ENCODE assay signal across 30 cellular contexts in the genomic region with DNA sequence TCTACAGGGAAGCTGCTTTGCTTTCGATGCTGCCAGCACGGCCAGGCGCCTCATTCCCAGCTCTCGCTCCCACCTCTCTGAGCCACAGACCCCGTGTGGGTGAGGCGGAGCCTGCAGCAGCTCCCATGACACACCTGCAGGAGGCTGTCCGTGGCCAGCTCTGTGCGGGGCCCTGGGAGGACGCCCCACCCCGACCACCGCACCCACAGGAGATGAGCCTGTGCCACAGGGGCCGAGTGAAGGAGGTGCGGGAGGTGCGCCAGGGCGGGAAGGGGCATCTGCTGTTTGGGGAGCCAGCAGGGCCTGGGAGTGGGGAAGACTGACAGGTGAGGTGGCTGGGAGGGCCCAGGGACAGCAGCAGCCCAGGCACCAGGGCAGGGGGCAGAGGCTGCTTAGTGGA.
"Had no signal": no experiment of that assay in that cellular context is flagged by ENCODE, and none has a peak within 500 bp of the region (broad histone marks: within the 10 kb centered on the region; RNA-seq: fewer than 3 reads in every experiment).

No MANE protein-coding gene starts in this region.

- DNase-seq: activated CD4-positive, alpha-beta T cell treated with anti-CD3 and anti-CD28 coated beads for 48 hours; activated CD4-positive, alpha-beta T cell treated with anti-CD3 and anti-CD28 coated beads, Interleukin-2, amount 50 U/mL, for 1 hour; activated CD4-positive, alpha-beta T cell treated with anti-CD3 and anti-CD28 coated beads, Interleukin-2, amount 50 U/mL, for 48 hours; activated CD8-positive, alpha-beta memory T cell treated with anti-CD3 and anti-CD28 coated beads for 24 hours; activated CD8-positive, alpha-beta T cell treated with anti-CD3 and anti-CD28 coated beads for 36 hours; activated effector memory CD4-positive, alpha-beta T cell treated with anti-CD3 and anti-CD28 coated beads, Interleukin-2, amount 50 U/mL, for 16 hours; activated naive CD4-positive, alpha-beta T cell treated with anti-CD3 and anti-CD28 coated beads for 36 hours; activated naive CD8-positive, alpha-beta T cell treated with anti-CD3 and anti-CD28 coated beads, Interleukin-2, amount 10 ng/mL, durations not matched to agents 7 days and 5 days; activated T-cell treated with anti-CD3 and anti-CD28 coated beads, Interleukin-2, amount 50 U/mL, for 48 hours; central memory CD4-positive, alpha-beta T cell; cerebellar nuclear complex; colonic mucosa; effector CD8-positive, alpha-beta T cell; esophagus squamous epithelium; foreskin melanocyte; T-helper 1 cell; T-helper 17 cell; T1000 had no signal

- H3K36me3 Mint-ChIP-seq: activated naive CD8-positive, alpha-beta T cell treated with anti-CD3 and anti-CD28 coated beads, Interleukin-2, amount 10 ng/mL, durations not matched to agents 7 days and 5 days had no signal

- H3K4me1 ChIP-seq: breast epithelium, colonic mucosa had no signal

- H3K4me3 ChIP-seq: ascending aorta, breast epithelium, cardiac muscle cell, colonic mucosa, esophagus squamous epithelium, gastroesophageal sphincter had no signal

- FAIRE-seq: endometrium, endothelial cell of umbilical vein had no signal

- H3K27me3 Mint-ChIP-seq: activated CD8-positive, alpha-beta T cell treated with anti-CD3 and anti-CD28 coated beads for 36 hours; activated naive CD8-positive, alpha-beta T cell treated with anti-CD3 and anti-CD28 coated beads, Interleukin-2, amount 10 ng/mL, durations not matched to agents 7 days and 5 days; brain; T-helper 17 cell had no signal

- H3K9me3 ChIP-seq: ascending aorta, breast epithelium, colonic mucosa, esophagus squamous epithelium, gastroesophageal sphincter had no signal

- ATAC-seq: activated CD8-positive, alpha-beta T cell treated with anti-CD3 and anti-CD28 coated beads for 36 hours; activated naive CD4-positive, alpha-beta T cell treated with anti-CD3 and anti-CD28 coated beads, Interleukin-2, amount 50 U/mL, for 72 hours; gastroesophageal sphincter; T-helper 17 cell had no signal

- H3K4me1 Mint-ChIP-seq: activated naive CD8-positive, alpha-beta T cell treated with anti-CD3 and anti-CD28 coated beads, Interleukin-2, amount 10 ng/mL, durations not matched to agents 7 days and 5 days had no signal

- H3K27me3 ChIP-seq: ascending aorta, breast epithelium, cardiac muscle cell, colonic mucosa, esophagus squamous epithelium, gastroesophageal sphincter had no signal

- H3K27ac Mint-ChIP-seq: activated CD8-positive, alpha-beta T cell treated with anti-CD3 and anti-CD28 coated beads for 36 hours; activated naive CD4-positive, alpha-beta T cell treated with anti-CD3 and anti-CD28 coated beads for 36 hours; activated naive CD4-positive, alpha-beta T cell treated with anti-CD3 and anti-CD28 coated beads, Interleukin-2, amount 50 U/mL, for 72 hours; activated naive CD8-positive, alpha-beta T cell treated with anti-CD3 and anti-CD28 coated beads, Interleukin-2, amount 10 ng/mL, durations not matched to agents 7 days and 5 days; activated T-helper 1 cell treated with anti-CD3 and anti-CD28 coated beads, Interleukin-12 subunit alpha, Interleukin-12 subunit beta, Interleukin-2, Interleukin-4 antibody, amounts not matched to agents 30 ng/mL and 10 ng/mL and 1 ng/mL, durations not matched to agents 14 hours and 24 hours and 36 hours; activated T-helper 2 cell treated with anti-CD3 and anti-CD28 coated beads, Interferon-gamma antibody, Interleukin-2, Interleukin-4, amounts not matched to agents 10 μg/mL and 5 μg/mL and 100 μg/mL, durations not matched to agents 14 hours and 24 hours and 36 hours; brain; T-helper 17 cell; T-helper 2 cell treated with Interferon-gamma antibody and Interleukin-4, amounts not matched to agents 5 μg/mL and 100 μg/mL, for 36 hours had no signal

- H3K27ac ChIP-seq: ascending aorta, breast epithelium, cardiac muscle cell, colonic mucosa, epithelial cell of prostate, esophagus squamous epithelium, gastroesophageal sphincter had no signal

- H3K4me3 Mint-ChIP-seq: activated CD8-positive, alpha-beta T cell treated with anti-CD3 and anti-CD28 coated beads for 36 hours; activated naive CD4-positive, alpha-beta T cell treated with anti-CD3 and anti-CD28 coated beads for 36 hours; activated naive CD8-positive, alpha-beta T cell treated with anti-CD3 and anti-CD28 coated beads, Interleukin-2, amount 10 ng/mL, durations not matched to agents 7 days and 5 days; activated T-helper 1 cell treated with anti-CD3 and anti-CD28 coated beads, Interleukin-12 subunit alpha, Interleukin-12 subunit beta, Interleukin-2, Interleukin-4 antibody, amounts not matched to agents 30 ng/mL and 10 ng/mL and 1 ng/mL, durations not matched to agents 14 hours and 24 hours and 36 hours; brain; T-helper 17 cell; T-helper 2 cell treated with Interferon-gamma antibody and Interleukin-4, amounts not matched to agents 5 μg/mL and 100 μg/mL, for 36 hours had no signal

- H3K9me3 Mint-ChIP-seq: activated CD8-positive, alpha-beta T cell treated with anti-CD3 and anti-CD28 coated beads for 36 hours; activated naive CD4-positive, alpha-beta T cell treated with anti-CD3 and anti-CD28 coated beads for 36 hours; activated naive CD4-positive, alpha-beta T cell treated with anti-CD3 and anti-CD28 coated beads, Interleukin-2, amount 50 U/mL, for 72 hours; activated naive CD8-positive, alpha-beta T cell treated with anti-CD3 and anti-CD28 coated beads, Interleukin-2, amount 10 ng/mL, durations not matched to agents 7 days and 5 days; activated T-helper 1 cell treated with anti-CD3 and anti-CD28 coated beads, Interleukin-12 subunit alpha, Interleukin-12 subunit beta, Interleukin-2, Interleukin-4 antibody, amounts not matched to agents 30 ng/mL and 10 ng/mL and 1 ng/mL, durations not matched to agents 14 hours and 24 hours and 36 hours; activated T-helper 2 cell treated with anti-CD3 and anti-CD28 coated beads, Interferon-gamma antibody, Interleukin-2, Interleukin-4, amounts not matched to agents 10 μg/mL and 5 μg/mL and 100 μg/mL, durations not matched to agents 14 hours and 24 hours and 36 hours; brain; T-helper 2 cell treated with Interferon-gamma antibody and Interleukin-4, amounts not matched to agents 5 μg/mL and 100 μg/mL, for 36 hours had no signal

- H3K36me3 ChIP-seq: colonic mucosa had no signal
